Comparison of ENCODE assay signal across 9 cellular contexts in the genomic region with DNA sequence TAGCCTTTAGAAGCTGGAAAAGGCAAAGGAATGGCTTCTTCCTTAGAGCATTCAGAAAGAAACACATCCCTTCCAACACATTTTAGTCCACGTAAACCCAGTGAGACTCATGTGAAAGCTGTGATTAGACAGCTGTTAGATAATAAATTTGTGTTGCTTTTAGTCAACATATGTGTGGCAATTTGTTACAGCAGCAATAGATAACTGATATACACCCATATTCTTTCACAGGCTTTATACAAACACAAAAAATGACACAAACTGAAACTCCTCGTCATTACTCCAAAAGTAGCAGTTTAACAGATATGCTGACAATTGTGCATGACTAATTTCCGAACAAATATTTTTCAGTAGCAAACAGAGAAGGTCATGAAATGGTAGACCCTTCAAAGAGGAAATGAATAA.
DNase-seq lines count a peak whose midpoint lies in the region; ATAC-seq and TF ChIP-seq lines count a peak whose summit lies in the region.
"Had no signal": no experiment of that assay in that cellular context is flagged by ENCODE, and none has a peak within 500 bp of the region (broad histone marks: within the 10 kb centered on the region; RNA-seq: fewer than 3 reads in every experiment).

No MANE protein-coding gene starts in this region.

- H3K4me3 ChIP-seq in colonic mucosa: no peak overlapping the region
- no peak overlapping the region for H3K4me3 ChIP-seq in tibial nerve

- DNase-seq in SIG-M5 treated with dmso at 0.1 percent for 504 hours (lab: John Stamatoyannopoulos, UW; ENCODE audit: unreplicated experiment) (peak; percentile 28), SIG-M5 (lab: John Stamatoyannopoulos, UW) (no peak), NCI-H748 treated with DMSO at 0.1 percent for 48 hours (lab: John Stamatoyannopoulos, UW) (peak; percentile 42), colonic mucosa (no peak), NCI-H2081 treated with DMSO at 0.1 percent for 48 hours (lab: John Stamatoyannopoulos, UW) (no peak), tibial nerve (ENCODE audit: low spot score in 2 of 2) (no peak)
- DNase-seq: NCI-H2171 treated with DMSO at 0.1 percent for 48 hours had no signal

- H3K27ac ChIP-seq in colonic mucosa (no peak overlapping the region), tibial nerve (no peak overlapping the region)

- no peak overlapping the region for H3K4me3 Mint-ChIP-seq in nephron

- peak; percentile 72 for ATAC-seq in HG02610 (IDR thresholded peaks at IDR 0.05; ENCODE audit: unreplicated experiment)

- H3K9me3 ChIP-seq in colonic mucosa (no peaks in the 10 kb centered on the region), tibial nerve (peaks cover 0 to 11% (median 0%) of the 10 kb centered on the region in 4 donors)

- H3K36me3 ChIP-seq in colonic mucosa (no peaks in the 10 kb centered on the region), tibial nerve (peaks cover 0 to 46% (median 0%) of the 10 kb centered on the region in 3 donors)

- no peak overlapping the region for H3K9ac ChIP-seq in colonic mucosa (ENCODE audit: low read depth in 2 of 2, low read length in 2 of 2)

- peaks cover 17% of the 10 kb centered on the region for H3K9me3 Mint-ChIP-seq in nephron

- H3K27me3 ChIP-seq in colonic mucosa (no peaks in the 10 kb centered on the region), tibial nerve (no peaks in the 10 kb centered on the region)

- H3K27ac Mint-ChIP-seq in nephron: peak overlapping the region; percentile 86 to 94 (median 93)

- no peak for TF ChIP-seq EP300 in tibial nerve (IDR thresholded peaks at IDR 0.05)

- peaks cover 59% of the 10 kb centered on the region for H3K36me3 Mint-ChIP-seq in nephron (ENCODE audit: low read depth)

- TF ChIP-seq CTCF in nephron (IDR thresholded peaks at IDR 0.05; ENCODE audit: unreplicated experiment in 3 of 3) (no peak), colonic mucosa (IDR thresholded peaks at IDR 0.05) (no peak), tibial nerve (IDR thresholded peaks at IDR 0.05) (no peak)

- H3K27me3 Mint-ChIP-seq in nephron (ENCODE audit: low read depth): no peaks in the 10 kb centered on the region

- no peak for TF ChIP-seq POLR2A in tibial nerve (IDR thresholded peaks at IDR 0.05)

- 84 to 89% methylated on average over 3 of the region's 3 CpGs for WGBS in tibial nerve, 2 donors

- intact Hi-C loops in colonic mucosa (cut with DNase I): no loop called here

- peaks cover 17% of the 10 kb centered on the region for H3K4me1 Mint-ChIP-seq in nephron

- H3K4me1 ChIP-seq in colonic mucosa: no peaks in the 10 kb centered on the region
- peaks cover 0 to 16% (median 6%) of the 10 kb centered on the region in 4 donors for H3K4me1 ChIP-seq in tibial nerve

Comparison
In these comparisons a context has a peak if more than half of its experiments do, and no peak if none do; other contexts are left out.
1. DNase-seq: peak in SIG-M5 treated with dmso at 0.1 percent for 504 hours (single experiment) and NCI-H748 treated with DMSO at 0.1 percent for 48 hours (single experiment); none in SIG-M5 (single experiment), colonic mucosa (single experiment), NCI-H2081 treated with DMSO at 0.1 percent for 48 hours (single experiment) and tibial nerve (0 of 2).